Comparison of ENCODE assay signal across 8 cellular contexts in genomic region chr7:2670720-2671391, GRCh38. TPM values are rescaled to one million over a fixed set of nuclear protein-coding genes. Genes with fewer than 3 reads are reported as not detected.
DNase-seq lines count a peak whose midpoint lies in the region; ATAC-seq and TF ChIP-seq lines count a peak whose summit lies in the region.

No MANE protein-coding gene starts in this region.

- no peak for TF ChIP-seq POLR2A in stomach (IDR thresholded peaks at IDR 0.05)

- H3F3A ChIP-seq in OCI-LY1 (ENCODE audit: insufficient read depth, low read length) = no peaks in the 10 kb centered on the region

- no peaks in the 10 kb centered on the region for H3K79me2 ChIP-seq in OCI-LY1 (ENCODE audit: insufficient read depth, low read length)

- H3K9ac ChIP-seq in OCI-LY1 (ENCODE audit: low read length) = no peak overlapping the region

- intact Hi-C loops in stomach (cut with DNase I; ENCODE audit: low total_unique reads) = no loop called here

- DNase-seq in GM04504 (ENCODE audit: low read depth) (peak; percentile 15), activated T-cell treated with anti-CD3 and anti-CD28 coated beads for 1 hour (ENCODE audit: low read depth) (peak; percentile 63), epithelial cell of proximal tubule (ENCODE audit: low read depth) (no peak), stomach (peak; percentile 71), putamen (ENCODE audit: low spot score) (no peak)
- peak; percentile 76 for DNase-seq in natural killer cell treated with Interleukin-12 subunit alpha and Interleukin-12 subunit beta and Interleukin-15 and Interleukin-18, amount 100 ng/mL, for 72 hours (ENCODE audit: low spot score)

- no peaks in the 10 kb centered on the region; the same call in 1 of the 2 replicates for H3K27me3 ChIP-seq in OCI-LY1 (ENCODE audit: insufficient read depth, low read length)
- peaks cover 0 to 23% (median 6%) of the 10 kb centered on the region in 3 donors for H3K27me3 ChIP-seq in stomach

- no peak overlapping the region for H2AFZ ChIP-seq in OCI-LY1 (ENCODE audit: low read length)

- H3K9me2 ChIP-seq in OCI-LY1 (ENCODE audit: low read depth, low read length) = no peaks in the 10 kb centered on the region

- peak; percentile 62 for ATAC-seq in HG03521 (IDR thresholded peaks at IDR 0.05; ENCODE audit: unreplicated experiment)
- peak; percentile 78 to 87 for ATAC-seq in natural killer cell treated with Interleukin-12 subunit alpha and Interleukin-12 subunit beta and Interleukin-15 and Interleukin-18, amount 100 ng/mL, for 72 hours

- 0 out of 2 replicates have a peak, but pooled peaks cover 2% of the 10 kb centered on the region for H3K9me3 ChIP-seq in OCI-LY1 (ENCODE audit: low read length)
- peaks cover 0 to 13% (median 7%) of the 10 kb centered on the region in 4 donors for H3K9me3 ChIP-seq in stomach

- H3K36me3 ChIP-seq in OCI-LY1 (ENCODE audit: insufficient read depth, low read length) (no peaks in the 10 kb centered on the region; the same call in 1 of the 2 replicates), stomach (no peaks in the 10 kb centered on the region)

- H3K27ac Mint-ChIP-seq in natural killer cell treated with Interleukin-12 subunit alpha and Interleukin-12 subunit beta and Interleukin-15 and Interleukin-18, amount 100 ng/mL, for 72 hours = no peak overlapping the region

- TF ChIP-seq CTCF in OCI-LY1 (IDR thresholded peaks at IDR 0.05; ENCODE audit: low read length) (peak; percentile 77), epithelial cell of proximal tubule (conservative IDR thresholded peaks at IDR 0.05; ENCODE audit: low read depth, low read length) (peak; percentile 83), stomach (IDR thresholded peaks at IDR 0.05) (peak in 5 of 7 experiments; percentile 66 to 79 (median 73))

- no peaks in the 10 kb centered on the region for H3K9me3 Mint-ChIP-seq in natural killer cell treated with Interleukin-12 subunit alpha and Interleukin-12 subunit beta and Interleukin-15 and Interleukin-18, amount 100 ng/mL, for 72 hours

- H3K4me1 Mint-ChIP-seq in natural killer cell treated with Interleukin-12 subunit alpha and Interleukin-12 subunit beta and Interleukin-15 and Interleukin-18, amount 100 ng/mL, for 72 hours (ENCODE audit: low read depth in 2 of 2) = peaks cover 9 to 12% of the 10 kb centered on the region in 2 donors

- H3K27ac ChIP-seq in OCI-LY1 (ENCODE audit: low read depth, low read length, poor library complexity, severe bottlenecking) = no peak overlapping the region
- H3K27ac ChIP-seq in stomach = no peak overlapping the region

- H3K4me1 ChIP-seq in OCI-LY1 (ENCODE audit: insufficient read depth, low read length, severe bottlenecking) = no peaks in the 10 kb centered on the region
- peaks cover 4 to 7% (median 5%) of the 10 kb centered on the region in 4 donors for H3K4me1 ChIP-seq in stomach

- WGBS in stomach, 5 donors = 24 to 26% (median 25%) methylated on average over 24 to 25 of the region's 25 CpGs

- H3K4me3 ChIP-seq in OCI-LY1 (ENCODE audit: low read depth, low read length, poor library complexity, severe bottlenecking) = no peak overlapping the region
- H3K4me3 ChIP-seq in epithelial cell of proximal tubule (ENCODE audit: low read depth, low read length) = no peak overlapping the region
- H3K4me3 ChIP-seq in stomach = no peak overlapping the region

- H3K4me2 ChIP-seq in OCI-LY1 (ENCODE audit: low read length) = no peak overlapping the region

- H3K36me3 Mint-ChIP-seq in natural killer cell treated with Interleukin-12 subunit alpha and Interleukin-12 subunit beta and Interleukin-15 and Interleukin-18, amount 100 ng/mL, for 72 hours = no peaks in the 10 kb centered on the region

- H4K20me1 ChIP-seq in OCI-LY1 (ENCODE audit: insufficient read depth, low read length) = no peaks in the 10 kb centered on the region

- no peak overlapping the region for H3K4me3 Mint-ChIP-seq in natural killer cell treated with Interleukin-12 subunit alpha and Interleukin-12 subunit beta and Interleukin-15 and Interleukin-18, amount 100 ng/mL, for 72 hours

- TF ChIP-seq EP300 in stomach (IDR thresholded peaks at IDR 0.05) = no peak

- peaks cover 18 to 31% of the 10 kb centered on the region in 2 donors for H3K27me3 Mint-ChIP-seq in natural killer cell treated with Interleukin-12 subunit alpha and Interleukin-12 subunit beta and Interleukin-15 and Interleukin-18, amount 100 ng/mL, for 72 hours

RNA-seq across cellular contexts. Expression of gene AMZ1, which starts 17.1 kb away (rescaled TPM):
- 0.22 and 0.29 TPM in 2 replicates for total RNA-seq in epithelial cell of proximal tubule
- not detected for total RNA-seq in natural killer cell treated with Interleukin-12 subunit alpha and Interleukin-12 subunit beta and Interleukin-15 and Interleukin-18, amount 100 ng/mL, for 72 hours
- 1 to 10 TPM in 1 of 5 donors, under 1 TPM in 2, not detected in 2; under 0.01 to 1.4 (median 0.45) TPM for total RNA-seq in stomach
- polyA plus RNA-seq in stomach = not detected

RNA-seq across cellular contexts. Expression of gene TTYH3, which starts 39.1 kb away (rescaled TPM):
- total RNA-seq in epithelial cell of proximal tubule (93.3 and 97.6 TPM in 2 replicates), stomach (10 to 100 TPM; 16.2 to 79.1 (median 20.5) TPM)
- total RNA-seq in natural killer cell treated with Interleukin-12 subunit alpha and Interleukin-12 subunit beta and Interleukin-15 and Interleukin-18, amount 100 ng/mL, for 72 hours = 10 to 100 TPM; 23.7 to 24.8 TPM
- 10 to 100 TPM in 1 of 3 donors, 1 to 10 TPM in 2; 4.1 to 10.8 (median 4.3) TPM for polyA plus RNA-seq in stomach

Comparison
In these comparisons a context has a peak if more than half of its experiments do, and no peak if none do; other contexts are left out.
1. DNase-seq: peak in GM04504 (single experiment), activated T-cell treated with anti-CD3 and anti-CD28 coated beads for 1 hour (single experiment), natural killer cell treated with Interleukin-12 subunit alpha and Interleukin-12 subunit beta and Interleukin-15 and Interleukin-18, amount 100 ng/mL, for 72 hours (single experiment) and stomach (single experiment); none in epithelial cell of proximal tubule (single experiment) and putamen (single experiment).
2. Peak in every context shown above with its lines, with median percentiles within 50 percentile points of each other: CTCF ChIP-seq.